22 cellular contexts compared by ENCODE assay signal in the genomic region with DNA sequence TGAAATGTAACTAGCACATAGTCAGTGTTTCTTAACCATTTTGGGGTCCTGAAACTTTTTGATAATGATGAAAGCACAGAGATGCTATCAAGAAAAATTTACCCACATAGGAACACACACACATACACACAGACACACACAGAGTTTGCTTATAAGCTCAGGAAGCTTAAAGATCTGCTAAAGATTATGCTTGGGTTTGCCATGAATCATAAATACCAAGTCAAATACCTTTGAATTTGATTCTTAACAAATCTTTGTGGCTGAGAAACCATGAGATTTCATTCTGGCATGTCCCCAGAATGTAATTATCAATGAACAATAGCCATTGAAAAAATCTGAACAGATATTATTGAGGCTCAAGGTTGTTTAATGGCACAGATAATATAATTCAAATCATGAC.
DNase-seq lines count a peak whose midpoint lies in the region; TF ChIP-seq lines count a peak whose summit lies in the region.
"Had no signal": no experiment of that assay in that cellular context is flagged by ENCODE, and none has a peak within 500 bp of the region (broad histone marks: within the 10 kb centered on the region; RNA-seq: fewer than 3 reads in every experiment).

No MANE protein-coding gene starts in this region.

- TF ChIP-seq CTCF in GM13977 (IDR thresholded peaks at IDR 0.05; ENCODE audit: extremely low read depth, insufficient read depth, missing control alignments): no peak

- no peaks in the 10 kb centered on the region for H3K4me1 ChIP-seq in Karpas-422 (ENCODE audit: low read length)
- H3K4me1 ChIP-seq: BLaER1, SJCRH30 had no signal

- H4K20me1 ChIP-seq in Karpas-422 (ENCODE audit: insufficient read depth, low read depth, low read length): no peaks in the 10 kb centered on the region
- H4K20me1 ChIP-seq: BLaER1 had no signal

- in situ Hi-C loops in GM13977 (cut with MboI; ENCODE audit: low pct_unique_long_range_greater_than_20kb, low sequenced_read_pairs, unreplicated experiment): no loop called here

- no peaks in the 10 kb centered on the region for H3K79me2 ChIP-seq in Karpas-422 (ENCODE audit: low read length)

- no peak overlapping the region for H3K4me2 ChIP-seq in Karpas-422 (ENCODE audit: low read depth, low read length, poor library complexity, severe bottlenecking)
- H3K4me2 ChIP-seq: BLaER1 had no signal

- peaks cover 13% of the 10 kb centered on the region for H3K9me3 ChIP-seq in Karpas-422 (ENCODE audit: low read length)
- H3K9me3 ChIP-seq: BLaER1, SJCRH30 had no signal

- no peaks in the 10 kb centered on the region for H3K36me3 ChIP-seq in Karpas-422 (ENCODE audit: insufficient read depth, low read length)
- H3K36me3 ChIP-seq: BLaER1, SJCRH30 had no signal

- no peak overlapping the region for H3K27ac ChIP-seq in Karpas-422 (ENCODE audit: low read length)
- H3K27ac ChIP-seq: 22Rv1, BLaER1, SJCRH30 had no signal

- H3K4me3 ChIP-seq in Karpas-422 (ENCODE audit: low read length): no peak overlapping the region
- H3K4me3 ChIP-seq: BLaER1, SJCRH30 had no signal

- DNase-seq in NCI-H1105 treated with DMSO at 0.1 percent for 48 hours (lab: John Stamatoyannopoulos, UW) (peak; percentile 37), NCI-H1105 (lab: John Stamatoyannopoulos, UW) (no peak), M059J (ENCODE audit: low read depth) (peak; percentile 11), fibroblast of peridontal ligament (ENCODE audit: extremely low read depth) (peak; percentile 18), non-pigmented ciliary epithelial cell (ENCODE audit: low read depth) (peak; percentile 10), Karpas-422 (no peak), NCI-H2029 (lab: John Stamatoyannopoulos, UW) (no peak), GM13977 (ENCODE audit: low spot score) (no peak)
- DNase-seq: ACHN; CD4-positive, alpha-beta memory T cell; GDM1; GOT3; HCEC 1CT; KG1; NCI-H187 treated with DMSO at 0.1 percent for 48 hours; NCI-H226; NCI-H510A treated with DMSO at 0.1 percent for 48 hours; NCI-H774; OCI-M1; SJCRH30 had no signal

- H3K9me2 ChIP-seq in Karpas-422 (replicated peaks; ENCODE audit: insufficient read depth, low read length): no peaks in the 10 kb centered on the region

- no peaks in the 10 kb centered on the region for H3K27me3 ChIP-seq in Karpas-422 (ENCODE audit: low read length)
- H3K27me3 ChIP-seq: BLaER1, SJCRH30 had no signal

- H2AFZ ChIP-seq in Karpas-422 (ENCODE audit: low read length): no peak overlapping the region

- H3K9ac ChIP-seq in Karpas-422 (ENCODE audit: low read length): no peak overlapping the region
- H3K9ac ChIP-seq: BLaER1 had no signal

Comparison
In these comparisons a context has a peak if more than half of its experiments do, and no peak if none do; other contexts are left out.
1. DNase-seq: peak in NCI-H1105 treated with DMSO at 0.1 percent for 48 hours (single experiment), M059J (single experiment), fibroblast of peridontal ligament (single experiment) and non-pigmented ciliary epithelial cell (single experiment); none in NCI-H1105 (single experiment), Karpas-422 (single experiment), NCI-H2029 (single experiment) and GM13977 (single experiment).